11 cellular contexts compared by ENCODE assay signal in the genomic region with DNA sequence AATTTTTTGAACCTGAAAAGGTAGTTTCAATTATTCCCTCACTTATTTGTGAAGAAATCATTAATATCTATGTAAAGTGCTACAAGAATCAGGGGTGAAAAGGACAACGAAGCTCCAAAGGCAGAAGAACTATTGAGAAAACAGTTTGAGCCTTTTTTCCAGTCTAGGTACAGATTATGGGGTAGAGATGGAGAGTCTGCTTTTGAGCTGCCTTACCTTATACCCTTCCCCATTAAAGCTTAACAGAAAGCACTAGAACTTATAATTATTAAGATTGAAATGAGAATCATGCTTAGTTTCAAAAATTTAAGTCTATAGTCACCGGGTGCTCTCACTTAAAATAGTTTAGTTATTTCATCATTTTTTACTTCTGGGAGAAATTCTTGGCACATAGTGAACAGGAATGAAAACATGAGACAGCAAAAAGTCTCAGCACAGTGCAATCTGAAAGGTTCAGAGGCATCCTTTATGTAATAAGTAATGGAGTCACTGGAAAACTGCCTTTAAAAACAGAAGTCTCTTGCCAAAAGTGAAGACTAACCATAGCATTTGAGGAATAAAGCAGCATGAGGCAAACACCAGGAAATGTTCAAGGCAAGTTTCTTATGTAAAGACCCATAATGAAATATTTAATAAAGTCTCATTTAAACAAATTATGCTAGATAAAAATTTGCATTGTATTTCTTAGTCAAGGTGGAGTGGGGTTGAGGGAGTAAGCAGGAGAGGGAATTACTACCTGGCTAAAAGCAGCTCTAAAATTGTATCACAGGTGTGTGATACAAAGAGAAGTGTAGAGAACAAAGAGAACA. TPM values are rescaled to one million over a fixed set of nuclear protein-coding genes. Genes with fewer than 3 reads are reported as not detected.
DNase-seq lines count a peak whose midpoint lies in the region; ATAC-seq and TF ChIP-seq lines count a peak whose summit lies in the region.
"Had no signal": no experiment of that assay in that cellular context is flagged by ENCODE, and none has a peak within 500 bp of the region (broad histone marks: within the 10 kb centered on the region; RNA-seq: fewer than 3 reads in every experiment).

No MANE protein-coding gene starts in this region.

- peak; percentile 77 for DNase-seq in A172 (ENCODE audit: low spot score)
- DNase-seq in HS-5 (ENCODE audit: low read depth) = peak; percentile 64
- peak; percentile 80 for DNase-seq in brain pericyte (ENCODE audit: low read depth, low spot score)
- peak; percentile 92 for DNase-seq in kidney glomerular epithelial cell (lab: John Stamatoyannopoulos, UW)
- no peak for DNase-seq in progenitor cell of endocrine pancreas (ENCODE audit: low spot score, unreplicated experiment)
- DNase-seq in DMS79 treated with DMSO at 0.1 percent for 48 hours (lab: John Stamatoyannopoulos, UW) = no peak
- no peak for DNase-seq in GM13977 (ENCODE audit: low spot score)
- DNase-seq: activated CD8-positive, alpha-beta T cell treated with anti-CD3 and anti-CD28 coated beads, Interleukin-2, amount 10 ng/mL, durations not matched to agents 7 days and 5 days; activated naive CD8-positive, alpha-beta T cell treated with anti-CD3 and anti-CD28 coated beads for 36 hours; T-helper 1 cell had no signal

- TF ChIP-seq CTCF in progenitor cell of endocrine pancreas (IDR thresholded peaks at IDR 0.05; ENCODE audit: unreplicated experiment) (no peak), GM13977 (IDR thresholded peaks at IDR 0.05; ENCODE audit: extremely low read depth, insufficient read depth, missing control alignments) (no peak)

- no peaks in the 10 kb centered on the region for H3K4me1 Mint-ChIP-seq in progenitor cell of endocrine pancreas (ENCODE audit: low read depth)
- H3K4me1 Mint-ChIP-seq: activated naive CD8-positive, alpha-beta T cell treated with anti-CD3 and anti-CD28 coated beads for 36 hours had no signal

- H3K4me3 Mint-ChIP-seq in progenitor cell of endocrine pancreas (ENCODE audit: low read depth) = no peak overlapping the region
- H3K4me3 Mint-ChIP-seq: activated CD8-positive, alpha-beta T cell treated with anti-CD3 and anti-CD28 coated beads, Interleukin-2, amount 10 ng/mL, durations not matched to agents 7 days and 5 days; activated naive CD8-positive, alpha-beta T cell treated with anti-CD3 and anti-CD28 coated beads for 36 hours had no signal

- in situ Hi-C loops in GM13977 (cut with MboI; ENCODE audit: low pct_unique_long_range_greater_than_20kb, low sequenced_read_pairs, unreplicated experiment) = no loop called here

- no peaks in the 10 kb centered on the region for H3K9me3 Mint-ChIP-seq in progenitor cell of endocrine pancreas (ENCODE audit: low read depth)

- H3K36me3 Mint-ChIP-seq in progenitor cell of endocrine pancreas (ENCODE audit: insufficient read depth) = no peaks in the 10 kb centered on the region
- H3K36me3 Mint-ChIP-seq: activated naive CD8-positive, alpha-beta T cell treated with anti-CD3 and anti-CD28 coated beads for 36 hours had no signal

- peaks cover 44% of the 10 kb centered on the region for H3K27me3 Mint-ChIP-seq in progenitor cell of endocrine pancreas

- ATAC-seq in HG03342 (IDR thresholded peaks at IDR 0.05; ENCODE audit: unreplicated experiment) = no peak
- ATAC-seq: activated CD8-positive, alpha-beta T cell treated with anti-CD3 and anti-CD28 coated beads, Interleukin-2, amount 10 ng/mL, durations not matched to agents 7 days and 5 days had no signal

- no peak overlapping the region for H3K27ac Mint-ChIP-seq in progenitor cell of endocrine pancreas
- H3K27ac Mint-ChIP-seq: activated CD8-positive, alpha-beta T cell treated with anti-CD3 and anti-CD28 coated beads, Interleukin-2, amount 10 ng/mL, durations not matched to agents 7 days and 5 days; activated naive CD8-positive, alpha-beta T cell treated with anti-CD3 and anti-CD28 coated beads for 36 hours had no signal

RNA-seq across cellular contexts. Expression of a gene that starts 5.1 kb away (rescaled TPM):
- 59.4 and 81.8 TPM in 2 replicates for total RNA-seq in A172 (2014; rRNA removed; shearing (Covaris generic))
- 6.9 and 7.2 TPM in 2 replicates for total RNA-seq in progenitor cell of endocrine pancreas
- total RNA-seq: activated CD8-positive, alpha-beta T cell treated with anti-CD3 and anti-CD28 coated beads, Interleukin-2, amount 10 ng/mL, durations not matched to agents 7 days and 5 days; activated naive CD8-positive, alpha-beta T cell treated with anti-CD3 and anti-CD28 coated beads for 36 hours had no signal

Comparison
In these comparisons a context has a peak if more than half of its experiments do, and no peak if none do; other contexts are left out.
1. DNase-seq: peak in A172 (single experiment), HS-5 (single experiment), brain pericyte (single experiment) and kidney glomerular epithelial cell (single experiment); none in progenitor cell of endocrine pancreas (single experiment), DMS79 treated with DMSO at 0.1 percent for 48 hours (single experiment) and GM13977 (single experiment).